ENCODE assay signal across 8 cellular contexts in the genomic region with DNA sequence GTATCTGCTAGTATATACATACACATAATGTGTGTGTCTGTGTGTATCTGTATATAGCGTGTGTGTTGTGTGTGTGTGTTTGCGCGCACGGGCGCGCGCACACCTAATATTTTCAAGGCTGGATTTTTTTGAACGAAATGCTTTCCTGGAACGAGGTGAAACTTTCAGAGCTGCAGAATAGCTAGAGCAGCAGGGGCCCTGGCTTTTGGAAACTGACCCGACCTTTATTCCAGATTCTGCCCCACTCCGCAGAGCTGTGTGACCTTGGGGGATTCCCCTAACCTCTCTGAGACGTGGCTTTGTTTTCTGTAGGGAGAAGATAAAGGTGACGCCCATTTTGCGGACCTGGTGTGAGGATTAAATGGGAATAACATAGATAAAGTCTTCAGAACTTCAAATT. TPM values are rescaled to one million over a fixed set of nuclear protein-coding genes. Genes with fewer than 3 reads are reported as not detected.
DNase-seq lines count a peak whose midpoint lies in the region; ATAC-seq, FAIRE-seq and TF ChIP-seq lines count a peak whose summit lies in the region.

No MANE protein-coding gene starts in this region.

- peaks cover 10% of the 10 kb centered on the region in 3 donors for H3K4me1 Mint-ChIP-seq in naive B cell

- 0 out of 2 replicates have a peak overlapping the region, but pooled peaks have one; percentile 48 for H3K27ac ChIP-seq in H1 (ENCODE audit: low read depth, low read length)

- peaks cover 2% of the 10 kb centered on the region; the same call in 1 of the 2 replicates for H3K79me1 ChIP-seq in H1 (ENCODE audit: low read depth, low read length)

- POLR2A ChIA-PET in H1 (lab: Charles Lee; ENCODE audit: partially characterized antibody), result interaction anchor here (0.6 to 2.0 kb wide), 11 partner anchors 9 to 172 kb away, joined by 3 to 8 read pairs (median 3); no protein-coding TSS in a partner anchor

- TF ChIP-seq CTCF in H1 (IDR thresholded peaks at IDR 0.05; ENCODE audit: control extremely low read depth in 1 of 3, insufficient read depth in 1 of 3, low read depth in 1 of 3, low read length in 3 of 3), result no peak

- no peaks in the 10 kb centered on the region for H3K9me3 Mint-ChIP-seq in naive B cell

- no peak overlapping the region for H3K14ac ChIP-seq in H1 (ENCODE audit: insufficient read length)

- H2BK20ac ChIP-seq in H1 (ENCODE audit: low read length), result no peak overlapping the region

- H3K36me3 ChIP-seq in H1 (ENCODE audit: control insufficient read depth in 2 of 4, insufficient read depth in 4 of 4, low read length in 3 of 4), result no peaks in the 10 kb centered on the region

- TF ChIP-seq EP300 in H1 (IDR thresholded peaks at IDR 0.05; ENCODE audit: borderline replicate concordance in 1 of 2, low read depth in 2 of 2, low read length in 2 of 2), result no peak

- 0 out of 2 replicates have a peak overlapping the region, but pooled peaks have one; percentile 81 for H2AFZ ChIP-seq in H1 (ENCODE audit: low read length)

- no peak overlapping the region for H3K23ac ChIP-seq in H1 (ENCODE audit: insufficient read length)

- peak overlapping the region; percentile 71 to 77 for H3K4me2 ChIP-seq in H1 (ENCODE audit: insufficient read depth in 1 of 2, low read depth in 2 of 2, low read length in 2 of 2)

- CTCF ChIA-PET in H1 (lab: Charles Lee; ENCODE audit: partially characterized antibody), result interaction anchor here (0.7 to 1.4 kb wide), 6 partner anchors 11 to 453 kb away, joined by 3 to 4 read pairs (median 3); no protein-coding TSS in a partner anchor

- H3K36me3 Mint-ChIP-seq in naive B cell, result no peaks in the 10 kb centered on the region

- H3K79me2 ChIP-seq in H1 (ENCODE audit: control insufficient read depth in 1 of 2, insufficient read depth in 2 of 2, low read length in 2 of 2), result peaks cover 8 to 47% of the 10 kb centered on the region in 2 experiments

- H3K9ac ChIP-seq in H1 (replicated peaks in 1 of 4; ENCODE audit: extremely low read depth in 1 of 4, low read depth in 3 of 4, low read length in 3 of 4), result peak overlapping the region in 3 of 4 experiments; percentile 32 to 83 (median 73); a peak in 5 of 7 replicates

- no peak overlapping the region for H3K56ac ChIP-seq in H1 (replicated peaks; ENCODE audit: insufficient read length, low read depth, low read length)

- H2BK15ac ChIP-seq in H1 (ENCODE audit: low read length), result no peak overlapping the region

- H4K20me1 ChIP-seq in H1 (replicated peaks in 1 of 2; ENCODE audit: control insufficient read depth in 1 of 2, insufficient read depth in 2 of 2, low read length in 2 of 2), result peaks cover 0 to 3% of the 10 kb centered on the region in 2 experiments

- no peaks in the 10 kb centered on the region for H3K27me3 ChIP-seq in H1 (replicated peaks in 1 of 4; ENCODE audit: control insufficient read depth in 3 of 4, extremely low read depth in 1 of 4, insufficient read depth in 3 of 4, low read length in 3 of 4)

- H3K4me3 ChIP-seq in H1 (ENCODE audit: extremely low read depth in 1 of 4, insufficient read depth in 2 of 4, low read depth in 3 of 4, low read length in 4 of 4), result peak overlapping the region; percentile 61 to 96 (median 83)

- 9% methylated on average over 14 of the region's 14 CpGs; no CpG with 5 or more reads in 1 of the 2 experiments for WGBS in H1 (ENCODE audit: extremely low coverage in 1 of 2, insufficient coverage in 1 of 2, insufficient read length in 1 of 2, insufficient replicate concordance in 2 of 2, low coverage in 1 of 2, low lambda C conversion rate in 2 of 2, missing lambda C conversion rate in 1 of 2), 2 experiments

- H2AK5ac ChIP-seq in H1 (ENCODE audit: low read depth, low read length), result no peak overlapping the region

- no peak overlapping the region for H2BK12ac ChIP-seq in H1 (ENCODE audit: low read depth, low read length)

- peak overlapping the region; percentile 93 to 99 (median 96) for H3K4me3 Mint-ChIP-seq in naive B cell

- no peak overlapping the region for H4K91ac ChIP-seq in H1 (replicated peaks; ENCODE audit: insufficient read length, low read length)

- peaks cover 7% of the 10 kb centered on the region; the same call in 1 of the 2 replicates for H3K23me2 ChIP-seq in H1 (ENCODE audit: low read depth, low read length)

- H3K27me3 Mint-ChIP-seq in naive B cell, result no peaks in the 10 kb centered on the region

- FAIRE-seq in GM12891 (lab: Jason Lieb, UNC) (peak; percentile 16), H1 (lab: Jason Lieb, UNC) (no peak)

- TF ChIP-seq RAD21 in H1 (IDR thresholded peaks at IDR 0.05 in 1 of 2, conservative IDR thresholded peaks at IDR 0.05 in 1 of 2; ENCODE audit: low read depth in 2 of 2, low read length in 2 of 2), result no peak

- no peaks in the 10 kb centered on the region for H3K9me3 ChIP-seq in H1 (ENCODE audit: insufficient read depth in 2 of 2, low read depth in 1 of 2, low read length in 1 of 2)

- peak overlapping the region; percentile 95; the same call in 1 of the 2 replicates for H4K8ac ChIP-seq in H1 (ENCODE audit: extremely low read depth, insufficient read depth, low read length)

- ATAC-seq in HG02798 (IDR thresholded peaks at IDR 0.05; ENCODE audit: poor library complexity, unreplicated experiment) (peak; percentile 18), naive B cell (ENCODE audit: low read depth in 2 of 2) (peak; percentile 22 to 31)

- peak overlapping the region; percentile 34 for H3K4ac ChIP-seq in H1 (replicated peaks; ENCODE audit: insufficient read length, low read depth, low read length)

- H3K27ac Mint-ChIP-seq in naive B cell, result peak overlapping the region; percentile 15 to 94 (median 88)

- H2BK120ac ChIP-seq in H1 (replicated peaks; ENCODE audit: low read depth, low read length), result no peak overlapping the region

- peaks cover 0 to 4% (median 1%) of the 10 kb centered on the region in 4 experiments; a peak in 2 of 7 replicates for H3K4me1 ChIP-seq in H1 (replicated peaks in 1 of 4; ENCODE audit: control insufficient read depth in 3 of 4, insufficient read depth in 4 of 4, low read length in 3 of 4)

- no peak overlapping the region for H3K18ac ChIP-seq in H1 (ENCODE audit: extremely low read depth, low read length)

- DNase-seq in GM12891 (ENCODE audit: insufficient read length, low spot score) (no peak), T follicular helper cell (ENCODE audit: low read depth) (peak; percentile 7), H1 (ENCODE audit: low read depth in 1 of 2, low spot score in 2 of 2) (no peak), naive B cell (no peak), NK-92 (lab: John Stamatoyannopoulos, UW; ENCODE audit: unreplicated experiment) (no peak), amniotic stem cell (lab: John Stamatoyannopoulos, UW) (no peak)
- DNase-seq in effector CD8-positive, alpha-beta T cell (lab: John Stamatoyannopoulos, UW), result no peak

- H2BK5ac ChIP-seq in H1 (ENCODE audit: low read depth, low read length), result no peak overlapping the region

- no peak overlapping the region for H4K5ac ChIP-seq in H1 (ENCODE audit: insufficient read length, low read depth, low read length)

- TF ChIP-seq POLR2A in GM12891 (IDR thresholded peaks at IDR 0.05; ENCODE audit: low read depth, low read length) (no peak), H1 (IDR thresholded peaks at IDR 0.05; ENCODE audit: control extremely low read depth in 1 of 2, low read depth in 2 of 2, low read length in 2 of 2) (no peak)

TF ChIP-seq in GM12891, 5 proteins besides CTCF, POLR2A, EP300 and RAD21:
- TF ChIP-seq TAF1 (IDR thresholded peaks at IDR 0.05; ENCODE audit: low read depth, low read length) (no peak), POLR2AphosphoS5 (IDR thresholded peaks at IDR 0.05; ENCODE audit: low read depth, low read length) (no peak)

TF ChIP-seq in H1, 55 proteins besides CTCF, POLR2A, EP300 and RAD21:
- TF ChIP-seq PHF8 (conservative IDR thresholded peaks at IDR 0.05; ENCODE audit: low read depth, low read length) (no peak), KDM1A (IDR thresholded peaks at IDR 0.05; ENCODE audit: borderline replicate concordance, low read length) (peak; percentile 97)

RNA-seq across cellular contexts. Expression of gene FXN, which starts 0.8 kb away (rescaled TPM):
- polyA plus RNA-seq in GM12891 (2012; ENCODE audit: low read depth, missing spikeins), result 12.8 TPM
- total RNA-seq in H1 (2021; fragmentation: NEBNext Ultra II Directional; extraction: Animal tissue kit (Norgen Biotek cat#: 25700)), result 37.5 and 41.6 TPM in 2 replicates
- polyA plus RNA-seq in H1 (2011; rRNA removed), result 24.0 and 34.2 TPM in 2 replicates
- polyA plus RNA-seq in H1 (2011; cell fraction: cytosol; rRNA removed), result 28.3 TPM
- 13.8 TPM for polyA plus RNA-seq in H1 (2011; cell fraction: nucleus; rRNA removed)
- polyA plus RNA-seq in H1 (2012, experiment 1 of 2), result 32.8 to 43.8 TPM (median 36.6 TPM) in 4 replicates
- polyA plus RNA-seq in H1 (2012, experiment 2 of 2), result 47.9 TPM
- 39.4 TPM for polyA plus RNA-seq in H1 (2013, experiment 1 of 2)
- polyA plus RNA-seq in H1 (2013, experiment 2 of 2), result 40.1 TPM
- polyA minus RNA-seq in H1 (2011; rRNA and poly(A)+ RNA removed), result 25.0 and 27.2 TPM in 2 replicates
- polyA minus RNA-seq in H1 (2011; cell fraction: cytosol; rRNA and poly(A)+ RNA removed), result 7.3 TPM
- polyA minus RNA-seq in H1 (2011; cell fraction: nucleus; rRNA and poly(A)+ RNA removed), result 15.8 TPM
- polyA plus RNA-seq in naive B cell (ENCODE audit: low read depth in 6 of 6), result 10 to 100 TPM; 24.5 to 32.4 (median 27.7) TPM

RNA-seq across cellular contexts. Expression of gene PRKACG, which starts 22.4 kb away (rescaled TPM):
- polyA plus RNA-seq in GM12891 (2012; ENCODE audit: low read depth, missing spikeins), result not detected
- total RNA-seq in H1 (2021; fragmentation: NEBNext Ultra II Directional; extraction: Animal tissue kit (Norgen Biotek cat#: 25700)), result not detected in 2 replicates
- polyA plus RNA-seq in H1 (2011; rRNA removed) (not detected in 2 replicates), naive B cell (ENCODE audit: low read depth in 6 of 6) (not detected)
- polyA plus RNA-seq in H1 (2011; cell fraction: cytosol; rRNA removed), result not detected
- not detected for polyA plus RNA-seq in H1 (2011; cell fraction: nucleus; rRNA removed)
- polyA plus RNA-seq in H1 (2012, experiment 1 of 2), result not detected in 4 replicates
- not detected for polyA plus RNA-seq in H1 (2012, experiment 2 of 2)
- polyA plus RNA-seq in H1 (2013, experiment 1 of 2), result not detected
- polyA plus RNA-seq in H1 (2013, experiment 2 of 2), result not detected
- polyA minus RNA-seq in H1 (2011; rRNA and poly(A)+ RNA removed), result not detected in 2 replicates
- polyA minus RNA-seq in H1 (2011; cell fraction: cytosol; rRNA and poly(A)+ RNA removed), result not detected
- polyA minus RNA-seq in H1 (2011; cell fraction: nucleus; rRNA and poly(A)+ RNA removed), result not detected
